26 cellular contexts compared by ENCODE assay signal in the genomic region with DNA sequence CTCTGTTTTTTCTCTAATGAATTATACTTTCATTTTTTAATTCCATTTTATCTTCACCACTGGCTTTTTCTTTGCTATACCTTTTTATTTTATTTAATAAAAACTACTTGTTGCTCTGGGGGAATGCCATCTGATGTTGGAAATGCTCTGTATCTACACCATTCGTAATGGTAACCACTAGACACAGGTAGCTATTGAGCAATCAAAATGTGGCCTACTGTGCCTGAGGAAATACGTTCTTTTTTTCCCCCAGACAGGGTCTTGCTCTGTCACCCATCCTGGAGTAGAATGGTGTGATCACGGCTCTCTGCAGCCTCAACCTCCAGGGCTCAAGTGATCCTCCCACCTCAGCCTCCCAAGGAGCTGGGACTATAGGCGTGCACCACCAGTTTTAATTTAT.
DNase-seq lines count a peak whose midpoint lies in the region; FAIRE-seq and TF ChIP-seq lines count a peak whose summit lies in the region.
"Had no signal": no experiment of that assay in that cellular context is flagged by ENCODE, and none has a peak within 500 bp of the region (broad histone marks: within the 10 kb centered on the region; RNA-seq: fewer than 3 reads in every experiment).

No MANE protein-coding gene starts in this region.

- no peak overlapping the region for H3K27ac Mint-ChIP-seq in activated CD4-positive, alpha-beta T cell treated with anti-CD3 and anti-CD28 coated beads, Interleukin-2, amount 10 ng/mL, durations not matched to agents 7 days and 5 days
- H3K27ac Mint-ChIP-seq: CD14-positive monocyte; CD4-positive, alpha-beta memory T cell; CD8-positive, alpha-beta memory T cell had no signal

- H3K4me3 Mint-ChIP-seq in activated CD4-positive, alpha-beta T cell treated with anti-CD3 and anti-CD28 coated beads, Interleukin-2, amount 10 ng/mL, durations not matched to agents 7 days and 5 days = no peak overlapping the region
- H3K4me3 Mint-ChIP-seq: CD14-positive monocyte; CD4-positive, alpha-beta memory T cell; CD4-positive, CD25-positive, alpha-beta regulatory T cell; CD8-positive, alpha-beta memory T cell had no signal

- no peaks in the 10 kb centered on the region for H3K27me3 Mint-ChIP-seq in activated CD4-positive, alpha-beta T cell treated with anti-CD3 and anti-CD28 coated beads, Interleukin-2, amount 10 ng/mL, durations not matched to agents 7 days and 5 days
- H3K27me3 Mint-ChIP-seq: CD4-positive, alpha-beta memory T cell; CD4-positive, CD25-positive, alpha-beta regulatory T cell; CD8-positive, alpha-beta memory T cell had no signal

- H3K27ac ChIP-seq in HEK293 (ENCODE audit: extremely low read depth, low read depth, low read length) = no peak overlapping the region
- peak overlapping the region; percentile 56; the same call in 1 of the 2 replicates for H3K27ac ChIP-seq in SK-N-MC
- H3K27ac ChIP-seq in suprapubic skin = no peak overlapping the region
- H3K27ac ChIP-seq: BLaER1 had no signal

- WGBS in suprapubic skin = 94% methylated on average over 4 of the region's 4 CpGs

- TF ChIP-seq CTCF in HEK293 (tag by site-specific recombination; IDR thresholded peaks at IDR 0.05) = no peak
- no peak for TF ChIP-seq CTCF in suprapubic skin (IDR thresholded peaks at IDR 0.05)

- no peak for DNase-seq in HTR-8/SVneo (ENCODE audit: insufficient read length, low spot score)
- no peak for DNase-seq in SK-N-MC (ENCODE audit: low read depth, low spot score)
- no peak for DNase-seq in urothelium cell line (ENCODE audit: low spot score)
- DNase-seq in activated CD4-positive, alpha-beta T cell treated with anti-CD3 and anti-CD28 coated beads, Interleukin-2, amount 10 ng/mL, durations not matched to agents 7 days and 5 days = no peak
- DNase-seq in suprapubic skin (ENCODE audit: low spot score in 2 of 2) = no peak
- no peak for DNase-seq in GM03348 (ENCODE audit: low spot score)
- DNase-seq: 8988T; ACHN; BE2C; C1 segment of cervical spinal cord; CD4-positive, alpha-beta memory T cell; CD4-positive, CD25-positive, alpha-beta regulatory T cell; CD8-positive, alpha-beta memory T cell; COR-L47; DMS 273 treated with DMSO at 0.1 percent for 48 hours; DMS153; DMS53; DMS79; DND-41; EL; GDM1 had no signal

- no peak for TF ChIP-seq EP300 in suprapubic skin (IDR thresholded peaks at IDR 0.05)

- H3K4me1 ChIP-seq in HEK293 (ENCODE audit: control insufficient read depth, insufficient read depth, low read length) (no peaks in the 10 kb centered on the region), suprapubic skin (no peaks in the 10 kb centered on the region)
- H3K4me1 ChIP-seq: BE2C, BLaER1 had no signal

- H3K9me3 Mint-ChIP-seq in activated CD4-positive, alpha-beta T cell treated with anti-CD3 and anti-CD28 coated beads, Interleukin-2, amount 10 ng/mL, durations not matched to agents 7 days and 5 days = no peaks in the 10 kb centered on the region
- H3K9me3 Mint-ChIP-seq: CD14-positive monocyte; CD8-positive, alpha-beta memory T cell had no signal

- peaks cover 9% of the 10 kb centered on the region for H3K36me3 Mint-ChIP-seq in activated CD4-positive, alpha-beta T cell treated with anti-CD3 and anti-CD28 coated beads, Interleukin-2, amount 10 ng/mL, durations not matched to agents 7 days and 5 days (ENCODE audit: low read depth)
- H3K36me3 Mint-ChIP-seq: CD14-positive monocyte; CD4-positive, alpha-beta memory T cell; CD8-positive, alpha-beta memory T cell had no signal

- CTCF ChIA-PET in HEK293 (lab: Yijun Ruan, JAX) = interaction anchor here (0.6 kb wide), 1 partner anchor 929 kb away, joined by 5 read pairs; no protein-coding TSS in a partner anchor
- CTCF ChIA-PET in activated CD4-positive, alpha-beta T cell treated with anti-CD3 and anti-CD28 coated beads, Interleukin-2, amount 10 ng/mL, durations not matched to agents 7 days and 5 days (lab: Charles Lee) = interaction anchor here (1.3 kb wide), 1 partner anchor 92 kb away, joined by 3 read pairs; no protein-coding TSS in a partner anchor

- peaks cover 5% of the 10 kb centered on the region for H3K4me1 Mint-ChIP-seq in activated CD4-positive, alpha-beta T cell treated with anti-CD3 and anti-CD28 coated beads, Interleukin-2, amount 10 ng/mL, durations not matched to agents 7 days and 5 days
- H3K4me1 Mint-ChIP-seq: CD14-positive monocyte had no signal

- no peaks in the 10 kb centered on the region for H3K27me3 ChIP-seq in suprapubic skin
- H3K27me3 ChIP-seq: BE2C, BLaER1 had no signal

- H3K9me3 ChIP-seq in HEK293 (ENCODE audit: control insufficient read depth, insufficient read depth, low read depth, low read length) (no peaks in the 10 kb centered on the region), SK-N-MC (ENCODE audit: low read depth, low read length) (no peaks in the 10 kb centered on the region), suprapubic skin (no peaks in the 10 kb centered on the region)
- H3K9me3 ChIP-seq: BE2C, BLaER1 had no signal

- POLR2A ChIA-PET in HEK293 (lab: Yijun Ruan, JAX) = no interaction called here
- POLR2A ChIA-PET in activated CD4-positive, alpha-beta T cell treated with anti-CD3 and anti-CD28 coated beads, Interleukin-2, amount 10 ng/mL, durations not matched to agents 7 days and 5 days (lab: Charles Lee) = no interaction called here

- H3K4me3 ChIP-seq in HEK293 (ENCODE audit: low read depth, low read length) (no peak overlapping the region), SK-N-MC (no peak overlapping the region), suprapubic skin (no peak overlapping the region)
- H3K4me3 ChIP-seq: BLaER1 had no signal

- FAIRE-seq in HTR-8/SVneo (lab: Jason Lieb, UNC) = peak; percentile 87
- FAIRE-seq in urothelium cell line (lab: Jason Lieb, UNC) = peak; percentile 83
- FAIRE-seq: A204.1, GM12891 had no signal

- no peak overlapping the region for H3K9ac ChIP-seq in SK-N-MC (ENCODE audit: insufficient read length)
- H3K9ac ChIP-seq: BLaER1 had no signal

- H3K36me3 ChIP-seq in HEK293 (ENCODE audit: control insufficient read depth in 2 of 2, insufficient read depth in 1 of 2, low read length in 2 of 2) = no peaks in the 10 kb centered on the region
- no peaks in the 10 kb centered on the region for H3K36me3 ChIP-seq in SK-N-MC (ENCODE audit: insufficient read depth, low read length)
- H3K36me3 ChIP-seq in suprapubic skin = no peaks in the 10 kb centered on the region
- H3K36me3 ChIP-seq: BE2C, BLaER1 had no signal

- no peak for TF ChIP-seq POLR2A in suprapubic skin (IDR thresholded peaks at IDR 0.05)

TF ChIP-seq in HEK293, 187 proteins besides CTCF, POLR2A, EP300 and RAD21:
- TF ChIP-seq ZNF677 (tag by site-specific recombination; IDR thresholded peaks at IDR 0.05) (no peak), SCRT2 (tag by site-specific recombination; IDR thresholded peaks at IDR 0.05) (0 out of 2 replicates have a peak, but pooled peaks have one; percentile 28)
